Comparison of ENCODE assay signal across 8 cellular contexts in the genomic region with DNA sequence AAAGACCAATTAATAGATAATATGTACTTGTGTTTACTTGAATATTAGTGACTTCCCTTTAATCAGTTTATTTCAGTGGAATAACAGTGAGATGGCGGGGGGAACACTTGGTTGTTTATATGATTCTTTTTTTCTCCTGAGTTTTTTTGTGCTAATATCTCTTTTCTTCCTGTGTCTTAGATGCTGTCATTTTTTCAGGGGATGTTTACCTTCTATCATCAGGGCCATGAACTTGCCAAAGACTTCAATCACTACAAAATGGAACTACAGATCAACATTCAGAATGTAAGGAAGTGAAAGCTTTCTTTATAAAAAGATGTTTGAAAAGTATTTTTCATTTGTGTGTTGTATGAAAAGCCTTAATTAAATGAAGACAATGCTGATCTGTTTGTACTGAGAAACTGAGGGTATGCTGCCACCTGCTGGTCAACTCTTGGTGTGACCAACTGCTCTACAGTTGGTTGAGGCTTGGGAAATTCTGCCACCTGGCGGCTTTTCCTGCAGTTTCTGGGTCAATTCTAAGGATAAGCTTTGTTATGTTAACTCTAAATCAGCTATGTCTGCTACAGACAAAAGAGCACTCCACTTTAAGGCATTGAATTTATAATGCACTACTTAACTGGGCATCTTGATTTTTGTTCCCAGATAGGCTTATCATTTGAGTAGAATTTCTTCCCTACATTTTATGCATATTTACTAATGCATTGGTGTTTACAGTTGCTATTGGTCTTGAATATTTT.
DNase-seq lines count a peak whose midpoint lies in the region; ATAC-seq lines count a peak whose summit lies in the region.

No MANE protein-coding gene starts in this region.

- H3K27me3 Mint-ChIP-seq in CD8-positive, alpha-beta memory T cell, result no peaks in the 10 kb centered on the region

- H3K27ac ChIP-seq in CD8-positive, alpha-beta memory T cell (ENCODE audit: low read depth, low read length), result no peak overlapping the region

- ATAC-seq in GM19452 (IDR thresholded peaks at IDR 0.05; ENCODE audit: unreplicated experiment) (peak; percentile 86), HG03565 (IDR thresholded peaks at IDR 0.05; ENCODE audit: unreplicated experiment) (peak; percentile 86)

- CTCF ChIA-PET in CD8-positive, alpha-beta memory T cell (lab: Charles Lee), result interaction anchor here (0.6 to 6.4 kb wide), 61 partner anchors 9 to 511 kb away, joined by 3 to 89 read pairs (median 4); partner anchors contain the start of genes ARHGAP10, PRMT9 and TMEM184C

- no peaks in the 10 kb centered on the region for H3K9me3 ChIP-seq in CD8-positive, alpha-beta memory T cell (ENCODE audit: low read length)

- POLR2A ChIA-PET in CD8-positive, alpha-beta memory T cell (lab: Charles Lee), result interaction anchor here (2.5 kb wide), 1 partner anchor 135 kb away, joined by 8 read pairs; the partner anchor contains the start of gene ARHGAP10

- H3K4me3 Mint-ChIP-seq in CD8-positive, alpha-beta memory T cell, result no peak overlapping the region

- peaks cover 0 to 5% (median 0%) of the 10 kb centered on the region in 3 donors for H3K36me3 Mint-ChIP-seq in CD8-positive, alpha-beta memory T cell

- peak overlapping the region in 2 of 8 donors; percentile 14 to 29 for H3K27ac Mint-ChIP-seq in CD8-positive, alpha-beta memory T cell

- H3K27me3 ChIP-seq in CD8-positive, alpha-beta memory T cell (ENCODE audit: insufficient read depth, low read length, poor library complexity, severe bottlenecking), result no peaks in the 10 kb centered on the region

- no peaks in the 10 kb centered on the region for H3K9me3 Mint-ChIP-seq in CD8-positive, alpha-beta memory T cell

- no peak overlapping the region for H3K4me3 ChIP-seq in CD8-positive, alpha-beta memory T cell (ENCODE audit: low read length)

- no peaks in the 10 kb centered on the region for H3K4me1 ChIP-seq in CD8-positive, alpha-beta memory T cell (ENCODE audit: insufficient read depth, low read length)

- peaks cover 0 to 4% (median 0%) of the 10 kb centered on the region in 3 donors for H3K4me1 Mint-ChIP-seq in CD8-positive, alpha-beta memory T cell

- DNase-seq in CD8-positive, alpha-beta memory T cell, result peak; percentile 77 to 92 (median 87)
- DNase-seq in NCI-H748 treated with DMSO at 0.1 percent for 48 hours (lab: John Stamatoyannopoulos, UW) (peak; percentile 31), medulla oblongata (ENCODE audit: extremely low spot score) (peak; percentile 98)
- DNase-seq in activated CD4-positive, alpha-beta T cell treated with anti-CD3 and anti-CD28 coated beads, Interleukin-2, amount 50 U/mL, for 48 hours, result peak; percentile 95 to 96
- DNase-seq in effector CD8-positive, alpha-beta T cell (lab: John Stamatoyannopoulos, UW), result peak; percentile 82
- DNase-seq in stimulated activated CD8-positive, alpha-beta memory T cell treated with anti-CD3 and anti-CD28 coated beads, Interleukin-12 subunit alpha, Interleukin-12 subunit beta, amount 100 ng/mL, for 4 hours (ENCODE audit: low read depth), result peak; percentile 68

- H3K36me3 ChIP-seq in CD8-positive, alpha-beta memory T cell (ENCODE audit: insufficient read depth, low read length), result no peaks in the 10 kb centered on the region

Comparison
In these comparisons a context has a peak if more than half of its experiments do, and no peak if none do; other contexts are left out.
1. DNase-seq: peak in every context shown above with its lines; median percentile 98 in medulla oblongata; 96 in activated CD4-positive, alpha-beta T cell treated with anti-CD3 and anti-CD28 coated beads, Interleukin-2, amount 50 U/mL, for 48 hours; 87 in CD8-positive, alpha-beta memory T cell; 82 in effector CD8-positive, alpha-beta T cell; 68 in stimulated activated CD8-positive, alpha-beta memory T cell treated with anti-CD3 and anti-CD28 coated beads, Interleukin-12 subunit alpha, Interleukin-12 subunit beta, amount 100 ng/mL, for 4 hours; 31 in NCI-H748 treated with DMSO at 0.1 percent for 48 hours.